ENCODE assay signal across 10 cellular contexts in genomic region chr13:99303863-99304521, GRCh38. TPM values are rescaled to one million over a fixed set of nuclear protein-coding genes. Genes with fewer than 3 reads are reported as not detected.
DNase-seq lines count a peak whose midpoint lies in the region; ATAC-seq and TF ChIP-seq lines count a peak whose summit lies in the region.
"Had no signal": no experiment of that assay in that cellular context is flagged by ENCODE, and none has a peak within 500 bp of the region (broad histone marks: within the 10 kb centered on the region; RNA-seq: fewer than 3 reads in every experiment).

No MANE protein-coding gene starts in this region.

- H3K4me1 Mint-ChIP-seq in chondrocyte (ENCODE audit: low read depth), result peaks cover 42% of the 10 kb centered on the region

- peaks cover 4% of the 10 kb centered on the region for H3K36me3 Mint-ChIP-seq in chondrocyte (ENCODE audit: low read depth)

- H3K27ac Mint-ChIP-seq in chondrocyte (ENCODE audit: unreplicated experiment), result peak overlapping the region; percentile 9

- no peak for DNase-seq in GM12864 (ENCODE audit: low read depth)
- DNase-seq in T-helper 22 cell (ENCODE audit: low read depth), result peak; percentile 53
- no peak for DNase-seq in chondrocyte (ENCODE audit: low spot score)
- no peak for DNase-seq in NCI-H524 (lab: John Stamatoyannopoulos, UW)
- no peak for DNase-seq in H7
- DNase-seq: NCI-H82 had no signal

- no peaks in the 10 kb centered on the region for H3K9me3 Mint-ChIP-seq in chondrocyte (ENCODE audit: low read depth)
- H3K9me3 Mint-ChIP-seq: brain had no signal

- H3K27ac ChIP-seq in rectal smooth muscle tissue (ENCODE audit: low read depth, low read length), result peak overlapping the region; percentile 35

- no peak overlapping the region for H3K9ac ChIP-seq in rectal smooth muscle tissue (ENCODE audit: low read length)

- H3K27me3 ChIP-seq in rectal smooth muscle tissue (ENCODE audit: control insufficient read depth, insufficient read depth, low read length) (no peaks in the 10 kb centered on the region), H7 (ENCODE audit: control insufficient read depth, insufficient read depth, low read length) (no peaks in the 10 kb centered on the region)

- H3K27me3 Mint-ChIP-seq in chondrocyte (ENCODE audit: low read depth), result no peaks in the 10 kb centered on the region
- H3K27me3 Mint-ChIP-seq: brain had no signal

- no peak for ATAC-seq in HG03520 (IDR thresholded peaks at IDR 0.05; ENCODE audit: unreplicated experiment)
- no peak for ATAC-seq in GM21576 (IDR thresholded peaks at IDR 0.05; ENCODE audit: unreplicated experiment)

- H3K4me3 ChIP-seq in GM12864 (ENCODE audit: low read depth, low read length), result peak overlapping the region; percentile 71
- H3K4me3 ChIP-seq in rectal smooth muscle tissue (ENCODE audit: low read length), result peak overlapping the region; percentile 25
- no peak overlapping the region for H3K4me3 ChIP-seq in H7 (ENCODE audit: insufficient read depth, low read depth, low read length)

- no peak for TF ChIP-seq CTCF in GM12864 (IDR thresholded peaks at IDR 0.05; ENCODE audit: low read depth, low read length, missing control alignments)
- no peak for TF ChIP-seq CTCF in chondrocyte (IDR thresholded peaks at IDR 0.05)

- H3K4me1 ChIP-seq in rectal smooth muscle tissue (ENCODE audit: control insufficient read depth, insufficient read depth, low read length), result peaks cover 10% of the 10 kb centered on the region

- no peak overlapping the region for H3K4me3 Mint-ChIP-seq in chondrocyte (ENCODE audit: unreplicated experiment)
- H3K4me3 Mint-ChIP-seq: brain had no signal

- H3K36me3 ChIP-seq in rectal smooth muscle tissue (ENCODE audit: control insufficient read depth, insufficient read depth, low read length) (no peaks in the 10 kb centered on the region), H7 (replicated peaks; ENCODE audit: control insufficient read depth, insufficient read depth, low read length) (no peaks in the 10 kb centered on the region; the same call in 1 of the 2 replicates)

RNA-seq across cellular contexts. Expression of gene GPR183, which starts 3.2 kb away (rescaled TPM):
- total RNA-seq in chondrocyte, result 0.63 to 5.7 TPM (median 5.7 TPM) in 3 replicates
- not detected in 2 replicates for total RNA-seq in H7 (2014; rRNA removed; shearing (Covaris generic))

RNA-seq across cellular contexts. Expression of gene GPR18, which starts 45.8 kb away (rescaled TPM):
- not detected in 3 replicates for total RNA-seq in chondrocyte
- 0.10 TPM in 1 of 2 replicates, not detected in the other for total RNA-seq in H7 (2014; rRNA removed; shearing (Covaris generic))
